Comparison of ENCODE assay signal across 8 cellular contexts in the genomic region with DNA sequence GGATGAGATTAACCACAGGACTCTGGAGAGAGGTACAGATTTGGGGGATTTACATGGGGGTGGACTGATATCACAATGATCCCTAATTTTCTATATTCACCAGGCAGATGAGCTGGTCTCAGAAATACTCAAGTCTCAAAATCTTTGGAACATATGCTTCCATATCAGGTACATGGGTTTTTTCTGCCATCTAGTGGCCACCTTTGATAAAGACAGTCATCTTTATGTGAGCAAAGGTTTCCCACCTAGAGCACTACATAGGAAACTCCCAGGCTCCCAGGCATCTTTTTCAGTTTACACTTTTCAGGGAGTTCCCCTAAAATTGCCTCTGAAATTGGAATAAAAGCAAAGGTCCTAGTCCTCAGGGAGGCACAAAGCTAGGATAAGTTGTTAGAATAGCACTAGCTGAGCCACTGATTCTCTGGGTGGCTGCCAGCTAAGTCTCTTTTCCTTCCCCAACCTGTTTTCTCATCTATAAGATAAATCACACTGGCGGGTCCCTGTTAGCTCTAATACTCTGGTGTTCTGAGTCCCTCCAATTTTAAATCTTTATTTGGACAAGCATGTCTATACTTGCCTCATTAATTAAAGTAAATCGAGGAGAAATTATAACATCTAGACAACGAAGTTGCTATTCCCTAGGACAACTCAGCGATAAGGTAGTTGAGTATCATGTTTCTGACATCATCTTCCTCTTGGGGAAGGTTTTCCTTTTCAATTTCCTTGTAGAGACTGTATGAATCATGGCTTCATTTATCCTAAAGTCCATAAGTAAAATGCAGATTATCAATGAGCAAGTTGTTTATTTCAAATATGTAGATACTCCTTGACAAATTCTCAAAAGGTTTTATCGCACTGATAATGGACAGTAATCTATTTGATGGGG. TPM values are rescaled to one million over a fixed set of nuclear protein-coding genes. Genes with fewer than 3 reads are reported as not detected.
DNase-seq lines count a peak whose midpoint lies in the region; ATAC-seq, FAIRE-seq and TF ChIP-seq lines count a peak whose summit lies in the region.

No MANE protein-coding gene starts in this region.

- no peaks in the 10 kb centered on the region for H3K27me3 ChIP-seq in right atrium auricular region
- no peaks in the 10 kb centered on the region for H3K27me3 ChIP-seq in small intestine (ENCODE audit: control insufficient read depth in 2 of 2, insufficient read depth in 2 of 2, low read length in 2 of 2)

- ATAC-seq in GM18868 (IDR thresholded peaks at IDR 0.05; ENCODE audit: unreplicated experiment) (peak; percentile 91), HG03103 (IDR thresholded peaks at IDR 0.05; ENCODE audit: low read depth, unreplicated experiment) (peak; percentile 73)

- H3K4me1 ChIP-seq in right atrium auricular region, result no peaks in the 10 kb centered on the region
- no peaks in the 10 kb centered on the region for H3K4me1 ChIP-seq in small intestine (ENCODE audit: control insufficient read depth in 2 of 2, insufficient read depth in 1 of 2, low read depth in 1 of 2, low read length in 1 of 2)

- 57 to 72% (median 68%) methylated on average over 5 of the region's 5 CpGs for WGBS in small intestine, 3 donors
- 41 to 51% methylated on average over 5 of the region's 5 CpGs for WGBS in lower leg skin, 2 donors

- intact Hi-C loops in lower leg skin (cut with DNase I; ENCODE audit: low total_unique reads), result loop anchor here (5.0 kb wide), 1 partner anchor 1385 kb away; no protein-coding TSS in a partner anchor

- H3K4me3 ChIP-seq in right atrium auricular region (no peak overlapping the region), small intestine (ENCODE audit: low read depth in 1 of 2, low read length in 2 of 2) (no peak overlapping the region), lower leg skin (ENCODE audit: low read depth, poor library complexity, severe bottlenecking) (no peak overlapping the region)

- TF ChIP-seq CTCF in D721Med (IDR thresholded peaks at IDR 0.05; ENCODE audit: insufficient read depth, missing control alignments) (peak; percentile 76), right atrium auricular region (IDR thresholded peaks at IDR 0.05) (peak; percentile 65 to 87), lower leg skin (IDR thresholded peaks at IDR 0.05) (no peak)

- H3K9me3 ChIP-seq in right atrium auricular region (no peaks in the 10 kb centered on the region), small intestine (ENCODE audit: control insufficient read depth, low read depth) (no peaks in the 10 kb centered on the region)

- H3K36me3 ChIP-seq in right atrium auricular region, result no peaks in the 10 kb centered on the region
- H3K36me3 ChIP-seq in small intestine (ENCODE audit: control insufficient read depth in 2 of 2, insufficient read depth in 2 of 2, low read length in 2 of 2), result no peaks in the 10 kb centered on the region

- FAIRE-seq in D721Med (lab: Jason Lieb, UNC), result no peak
- no peak for FAIRE-seq in small intestine (lab: Jason Lieb, UNC)

- no peak overlapping the region for H3K27ac ChIP-seq in right atrium auricular region
- H3K27ac ChIP-seq in small intestine (ENCODE audit: low read depth in 1 of 2, low read length in 1 of 2), result no peak overlapping the region

- DNase-seq in D721Med (ENCODE audit: insufficient read length, low spot score) (no peak), NCI-H2196 (lab: John Stamatoyannopoulos, UW; ENCODE audit: unreplicated experiment) (peak; percentile 50), amniotic epithelial cell (ENCODE audit: low read depth) (peak; percentile 54), right atrium auricular region (ENCODE audit: low spot score) (no peak), small intestine (peak; percentile 54), lower leg skin (ENCODE audit: low spot score in 2 of 2) (no peak)

- no peak for TF ChIP-seq POLR2A in lower leg skin (IDR thresholded peaks at IDR 0.05)

RNA-seq across cellular contexts. Expression of a gene that starts 19.0 kb away (rescaled TPM):
- total RNA-seq in right atrium auricular region (10 to 100 TPM; 10.8 to 17.6 TPM), lower leg skin (10 to 100 TPM; 13.9 to 22.9 (median 18.8) TPM)
- polyA plus RNA-seq in small intestine, result 10 to 100 TPM; 16.5 to 22.6 (median 17.3) TPM

RNA-seq across cellular contexts. Expression of a gene that starts 27.2 kb away (rescaled TPM):
- total RNA-seq in right atrium auricular region, result 1 to 10 TPM in 1 of 2 donors, not detected in 1; 1.8 TPM
- 1 to 10 TPM; 4.1 to 5.8 (median 4.7) TPM for polyA plus RNA-seq in small intestine
- 1 to 10 TPM in 3 of 4 donors, under 1 TPM in 1; 0.79 to 3.7 (median 2.2) TPM for total RNA-seq in lower leg skin

Comparison
In these comparisons a context has a peak if more than half of its experiments do, and no peak if none do; other contexts are left out.
1. DNase-seq: peak in NCI-H2196 (single experiment), amniotic epithelial cell (single experiment) and small intestine (single experiment); none in D721Med (single experiment), right atrium auricular region (single experiment) and lower leg skin (0 of 2).
2. CTCF ChIP-seq: peak in D721Med (single experiment) and right atrium auricular region (2 of 2); none in lower leg skin (0 of 3).